Comparison of ENCODE assay signal across 16 cellular contexts in the genomic region with DNA sequence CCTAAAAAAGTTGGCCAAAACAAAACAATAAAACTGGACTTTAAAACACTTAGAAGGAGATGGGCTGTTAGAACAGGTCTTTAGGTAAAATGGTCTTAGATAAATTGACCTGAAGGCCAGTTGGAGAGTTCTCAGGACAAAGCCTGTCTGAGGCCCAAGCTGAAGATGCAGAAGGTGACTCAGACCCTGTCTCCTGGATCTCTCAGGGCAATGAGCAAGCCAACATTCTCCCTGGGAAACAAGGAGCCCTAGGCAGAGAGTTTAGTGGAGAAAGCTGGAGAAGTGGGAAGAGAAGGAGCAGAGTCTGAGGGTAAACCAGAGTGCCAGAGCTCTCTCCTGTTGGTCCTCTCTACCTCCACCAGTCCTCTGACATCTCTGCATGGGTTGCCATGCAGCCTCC.
A peak's percentile ranks its signal among the peaks of the same experiment; 100 is the strongest.
DNase-seq lines count a peak whose midpoint lies in the region; ATAC-seq, FAIRE-seq and TF ChIP-seq lines count a peak whose summit lies in the region.
"Had no signal": no experiment of that assay in that cellular context is flagged by ENCODE, and none has a peak within 500 bp of the region (broad histone marks: within the 10 kb centered on the region; RNA-seq: fewer than 3 reads in every experiment).

No MANE protein-coding gene starts in this region.

- no peak for TF ChIP-seq CTCF in K562 (IDR thresholded peaks at IDR 0.05 in 2 of 3, conservative IDR thresholded peaks at IDR 0.05 in 1 of 3; ENCODE audit: insufficient read depth in 2 of 3, low read depth in 1 of 3, low read length in 3 of 3)
- TF ChIP-seq CTCF in fibroblast of mammary gland (conservative IDR thresholded peaks at IDR 0.05; ENCODE audit: control insufficient read depth, insufficient read depth, low read depth, low read length) = no peak

- H3K9me3 ChIP-seq in GM23248 (ENCODE audit: low read depth) = no peaks in the 10 kb centered on the region
- no peaks in the 10 kb centered on the region for H3K9me3 ChIP-seq in K562 (replicated peaks; ENCODE audit: control insufficient read depth, insufficient read depth, low read depth, low read length)
- H3K9me3 ChIP-seq in effector memory CD4-positive, alpha-beta T cell (ENCODE audit: control insufficient read depth, low read length) = peaks cover 6% of the 10 kb centered on the region
- H3K9me3 ChIP-seq: BE2C had no signal

- H3K9me1 ChIP-seq in K562 (ENCODE audit: control insufficient read depth, insufficient read depth, low read length) = no peaks in the 10 kb centered on the region

- no peaks in the 10 kb centered on the region for H3K79me2 ChIP-seq in GM23248 (ENCODE audit: insufficient read depth)
- no peaks in the 10 kb centered on the region for H3K79me2 ChIP-seq in K562 (ENCODE audit: control insufficient read depth, insufficient read depth, low read length)

- no peaks in the 10 kb centered on the region for H3F3A ChIP-seq in GM23248 (ENCODE audit: insufficient read depth)

- H2AFZ ChIP-seq in GM23248 (no peak overlapping the region), K562 (ENCODE audit: low read depth, low read length) (no peak overlapping the region)

- H3K36me3 ChIP-seq in GM23248 (ENCODE audit: low read depth) (no peaks in the 10 kb centered on the region), K562 (ENCODE audit: control insufficient read depth, insufficient read depth, low read length) (no peaks in the 10 kb centered on the region)
- H3K36me3 ChIP-seq in effector memory CD4-positive, alpha-beta T cell (ENCODE audit: control insufficient read depth, insufficient read depth, low read length) = no peaks in the 10 kb centered on the region
- H3K36me3 ChIP-seq: BE2C had no signal

- no peak for TF ChIP-seq RAD21 in K562 (CRISPR knock-in tag; conservative IDR thresholded peaks at IDR 0.05 in 1 of 2, IDR thresholded peaks at IDR 0.05 in 1 of 2)

- H3K9ac ChIP-seq in GM23248 (no peak overlapping the region), K562 (ENCODE audit: insufficient read depth in 1 of 2, low read depth in 2 of 2, low read length in 2 of 2) (no peak overlapping the region)

- ATAC-seq in K562 = no peak

- H3K9me2 ChIP-seq in GM23248 (ENCODE audit: insufficient read depth) = no peaks in the 10 kb centered on the region

- TF ChIP-seq EP300 in K562 (IDR thresholded peaks at IDR 0.05; ENCODE audit: low read length) = no peak

- H3K4me2 ChIP-seq in GM23248 (ENCODE audit: unreplicated experiment) (no peak overlapping the region), K562 (ENCODE audit: insufficient read depth, low read length) (no peak overlapping the region)

- DNase-seq in GM23248 (peak; percentile 52), K562 (ENCODE audit: extremely low read depth in 1 of 4, low spot score in 3 of 4) (no peak), fibroblast of mammary gland (ENCODE audit: low read depth) (peak; percentile 16), cerebellar cortex (ENCODE audit: low spot score) (no peak), NCI-H524 treated with DMSO at 0.1 percent for 48 hours (lab: John Stamatoyannopoulos, UW) (no peak)
- DNase-seq in effector memory CD4-positive, alpha-beta T cell = no peak
- DNase-seq: BE2C; C1 segment of cervical spinal cord; Caco-2; CD4-positive, alpha-beta T cell; GOT3; H7 had no signal

- H3K4me1 ChIP-seq in GM23248 (ENCODE audit: insufficient read depth) (no peaks in the 10 kb centered on the region), K562 (replicated peaks in 1 of 2; ENCODE audit: control insufficient read depth in 2 of 2, insufficient read depth in 2 of 2, low read length in 2 of 2) (peaks cover 0 to 5% of the 10 kb centered on the region in 2 experiments; a peak in 2 of 5 replicates)
- no peaks in the 10 kb centered on the region for H3K4me1 ChIP-seq in effector memory CD4-positive, alpha-beta T cell (ENCODE audit: control insufficient read depth, insufficient read depth, low read length, poor library complexity, severe bottlenecking)
- H3K4me1 ChIP-seq: BE2C, Caco-2 had no signal

- CTCF ChIA-PET in K562 (lab: Yijun Ruan, JAX; ENCODE audit: low intra/inter-chr PET ratio) = no interaction called here

- FAIRE-seq in K562 (lab: Jason Lieb, UNC) = peak; percentile 6
- FAIRE-seq: D721Med, G401.6, GM12892, GM18507 had no signal

- no TSS peak for BruUV-seq in K562 (replicated peaks; lab: Mats Ljungman, UMichigan)

- no peak overlapping the region for H3K27ac ChIP-seq in GM23248
- H3K27ac ChIP-seq in K562 (ENCODE audit: extremely low read depth, low read depth, low read length) = no peak overlapping the region
- H3K27ac ChIP-seq in effector memory CD4-positive, alpha-beta T cell (ENCODE audit: insufficient read depth, low read length, poor library complexity, severe bottlenecking) = no peak overlapping the region

- H4K20me1 ChIP-seq in GM23248 (ENCODE audit: insufficient read depth) = no peaks in the 10 kb centered on the region
- no peaks in the 10 kb centered on the region for H4K20me1 ChIP-seq in K562 (replicated peaks; ENCODE audit: control insufficient read depth, insufficient read depth, low read length)

- H3K4me3 ChIP-seq in GM23248 = no peak overlapping the region
- no peak overlapping the region for H3K4me3 ChIP-seq in K562
- no peak overlapping the region for H3K4me3 ChIP-seq in fibroblast of mammary gland (ENCODE audit: control insufficient read depth, low read depth, low read length)
- no peak overlapping the region for H3K4me3 ChIP-seq in effector memory CD4-positive, alpha-beta T cell (ENCODE audit: insufficient read depth, low read depth, low read length, poor library complexity, severe bottlenecking)

- intact Hi-C loops in K562 (cut with micrococcal nuclease) = no loop called here

- POLR2A ChIA-PET in K562 (lab: Yijun Ruan, JAX) = interaction anchor here (1.0 kb wide), 1 partner anchor 16 kb away, joined by 3 read pairs; no protein-coding TSS in a partner anchor

- H3K27me3 ChIP-seq in GM23248 (replicated peaks; ENCODE audit: insufficient read depth) (no peaks in the 10 kb centered on the region), K562 (ENCODE audit: control insufficient read depth in 2 of 2, insufficient read depth in 2 of 2, low read length in 2 of 2) (0 out of 5 replicates have a peak, but pooled peaks cover 0 to 3% of the 10 kb centered on the region in 2 experiments)
- H3K27me3 ChIP-seq in effector memory CD4-positive, alpha-beta T cell (replicated peaks; ENCODE audit: control insufficient read depth, insufficient read depth, low read length, poor library complexity, severe bottlenecking) = no peaks in the 10 kb centered on the region
- H3K27me3 ChIP-seq: BE2C had no signal

- in situ Hi-C loops in GM23248 (cut with MboI) (no loop called here), K562 (cut with MboI) (no loop called here)

- TF ChIP-seq POLR2A in K562 (conservative IDR thresholded peaks at IDR 0.05) = no peak

TF ChIP-seq in K562, 482 proteins besides CTCF, POLR2A, EP300 and RAD21:
- TF ChIP-seq MEF2D (tag; conservative IDR thresholded peaks at IDR 0.05; ENCODE audit: low read depth) (no peak), MTA3 (IDR thresholded peaks at IDR 0.05; ENCODE audit: borderline replicate concordance) (no peak), CHD1 (IDR thresholded peaks at IDR 0.05; ENCODE audit: low read length) (no peak), NBN (IDR thresholded peaks at IDR 0.05; ENCODE audit: low read depth) (no peak), ZNF583 (CRISPR knock-in tag; IDR thresholded peaks at IDR 0.05) (no peak), PTTG1 (tag; IDR thresholded peaks at IDR 0.05; ENCODE audit: low read depth) (no peak)
- TF ChIP-seq, protein P1, sequence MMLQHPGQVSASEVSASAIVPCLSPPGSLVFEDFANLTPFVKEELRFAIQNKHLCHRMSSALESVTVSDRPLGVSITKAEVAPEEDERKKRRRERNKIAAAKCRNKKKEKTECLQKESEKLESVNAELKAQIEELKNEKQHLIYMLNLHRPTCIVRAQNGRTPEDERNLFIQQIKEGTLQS (IDR thresholded peaks at IDR 0.05) = no peak
- TF ChIP-seq, protein P1 (CRISPR knock-in tag; conservative IDR thresholded peaks at IDR 0.05) = no peak

Comparison
In these comparisons a context has a peak if more than half of its experiments do, and no peak if none do; other contexts are left out.
1. DNase-seq: peak in GM23248 (single experiment) and fibroblast of mammary gland (single experiment); none in K562 (0 of 4), cerebellar cortex (single experiment), effector memory CD4-positive, alpha-beta T cell (0 of 3) and NCI-H524 treated with DMSO at 0.1 percent for 48 hours (single experiment).